ENCODE assay signal across 21 cellular contexts in the genomic region with DNA sequence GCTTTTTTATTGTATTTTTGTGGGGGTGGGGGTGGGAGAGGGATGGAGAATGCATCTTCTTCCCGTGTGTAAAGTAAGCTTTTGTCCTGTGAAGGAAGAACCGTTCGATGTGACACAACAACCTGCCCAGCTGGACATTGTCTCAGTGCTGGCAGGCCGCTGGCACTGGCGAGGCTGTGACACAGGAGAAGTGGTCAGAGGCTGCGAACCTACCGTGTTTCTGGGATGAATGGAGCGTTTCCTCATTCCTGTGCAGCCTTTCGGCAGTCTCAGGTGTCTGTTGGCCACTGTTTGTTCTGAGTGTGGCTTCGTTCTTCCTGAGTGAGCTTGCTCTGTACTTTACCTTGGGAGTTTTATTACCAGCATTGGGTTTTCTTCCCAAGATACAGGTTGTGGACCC. TPM values are rescaled to one million over a fixed set of nuclear protein-coding genes. Genes with fewer than 3 reads are reported as not detected.
DNase-seq lines count a peak whose midpoint lies in the region; ATAC-seq, FAIRE-seq and TF ChIP-seq lines count a peak whose summit lies in the region.
"Had no signal": no experiment of that assay in that cellular context is flagged by ENCODE, and none has a peak within 500 bp of the region (broad histone marks: within the 10 kb centered on the region; RNA-seq: fewer than 3 reads in every experiment).

No MANE protein-coding gene starts in this region.

- RAD21 ChIA-PET in HCT116 (lab: Charles Lee; ENCODE audit: low non-redundant PET in 1 of 2, low total read pairs in 2 of 2, uncharacterized antibody in 2 of 2, unreplicated experiment in 2 of 2), result no interaction called here

- peak overlapping the region in 1 of 2 experiments; percentile 46; a peak in 2 of 4 replicates for H3K4me3 ChIP-seq in HCT116 (replicated peaks in 1 of 2; ENCODE audit: low read depth in 1 of 2, low read length in 2 of 2)
- no peak overlapping the region for H3K4me3 ChIP-seq in Panc1 (ENCODE audit: low read depth in 2 of 2, low read length in 2 of 2)
- no peak overlapping the region for H3K4me3 ChIP-seq in kidney (ENCODE audit: low read length in 2 of 2)
- no peak overlapping the region for H3K4me3 ChIP-seq in sigmoid colon
- H3K4me3 ChIP-seq: ovary, right lobe of liver had no signal

- H3K79me2 ChIP-seq in HCT116 (ENCODE audit: insufficient read depth, low read length), result peaks cover 37% of the 10 kb centered on the region

- TF ChIP-seq POLR2A in HCT116 (IDR thresholded peaks at IDR 0.05; ENCODE audit: borderline replicate concordance, extremely low read depth, insufficient read depth, insufficient read length) (no peak), sigmoid colon (IDR thresholded peaks at IDR 0.05) (no peak)

- CTCF ChIA-PET in HCT116 (lab: Charles Lee), result interaction anchor here (1.2 kb wide), 1 partner anchor 9 kb away, joined by 3 read pairs; no protein-coding TSS in a partner anchor
- CTCF ChIA-PET in Panc1 (lab: Charles Lee), result no interaction called here

- no peak for TF ChIP-seq EP300 in sigmoid colon (IDR thresholded peaks at IDR 0.05)

- FAIRE-seq in kidney (lab: Jason Lieb, UNC), result no peak
- FAIRE-seq: HTR-8/SVneo, TTC549 had no signal

- ATAC-seq in HCT116 (peak; percentile 35), Panc1 (no peak), GM19397 (IDR thresholded peaks at IDR 0.05; ENCODE audit: unreplicated experiment) (no peak)
- ATAC-seq: effector memory CD8-positive, alpha-beta T cell; natural killer cell; right lobe of liver had no signal

- H3K27ac ChIP-seq in HCT116 (ENCODE audit: low read depth, low read length), result peak overlapping the region; percentile 90
- 0 out of 2 replicates have a peak overlapping the region, but pooled peaks have one; percentile 42 for H3K27ac ChIP-seq in Panc1 (ENCODE audit: low read length)
- H3K27ac ChIP-seq in kidney (ENCODE audit: low read depth in 2 of 2, low read length in 2 of 2), result no peak overlapping the region
- peak overlapping the region; percentile 91 to 97 (median 96) for H3K27ac ChIP-seq in sigmoid colon
- H3K27ac ChIP-seq: right lobe of liver had no signal

- H2AFZ ChIP-seq in HCT116 (ENCODE audit: low read depth, low read length, poor library complexity, severe bottlenecking), result no peak overlapping the region

- H3K27me3 ChIP-seq in HCT116 (ENCODE audit: insufficient read depth, low read length) (no peaks in the 10 kb centered on the region), Panc1 (ENCODE audit: control insufficient read depth, insufficient read depth, low read length) (no peaks in the 10 kb centered on the region), sigmoid colon (no peaks in the 10 kb centered on the region)
- H3K27me3 ChIP-seq: ovary, right lobe of liver had no signal

- 87 to 89% methylated on average over 10 of the region's 10 CpGs for WGBS in sigmoid colon, 2 donors

- DNase-seq in HCT116 (ENCODE audit: low read depth, low spot score) (no peak), Panc1 (ENCODE audit: low read depth, low spot score) (no peak), kidney (peak; percentile 29), sigmoid colon (peak; percentile 65), NCI-H82 (lab: John Stamatoyannopoulos, UW) (no peak), ACHN (no peak), dermis blood vessel endothelial cell (no peak)
- DNase-seq: activated naive CD8-positive, alpha-beta T cell treated with anti-CD3 and anti-CD28 coated beads, Interleukin-2, amount 10 ng/mL, durations not matched to agents 7 days and 5 days; cerebellar nuclear complex; effector memory CD8-positive, alpha-beta T cell; Karpas-422; kidney glomerular epithelial cell; natural killer cell; NCI-H1694 treated with DMSO at 0.1 percent for 48 hours; NCI-H2171 treated with DMSO at 0.1 percent for 48 hours; right lobe of liver; SHP77 had no signal

- H3K4me1 ChIP-seq in HCT116 (ENCODE audit: control insufficient read depth in 1 of 2, insufficient read depth in 2 of 2, low read length in 2 of 2) (peaks cover 52 to 64% of the 10 kb centered on the region in 2 experiments), Panc1 (ENCODE audit: control insufficient read depth, insufficient read depth, low read length) (peaks cover 31% of the 10 kb centered on the region), kidney (ENCODE audit: control insufficient read depth in 1 of 2, insufficient read depth in 1 of 2, low read depth in 1 of 2, low read length in 2 of 2) (no peaks in the 10 kb centered on the region), sigmoid colon (peaks cover 0 to 100% (median 98%) of the 10 kb centered on the region in 4 donors)

- H3K9me3 ChIP-seq in HCT116 (ENCODE audit: control insufficient read depth in 1 of 2, insufficient read depth in 1 of 2, low read depth in 1 of 2, low read length in 2 of 2), result no peaks in the 10 kb centered on the region
- no peaks in the 10 kb centered on the region for H3K9me3 ChIP-seq in Panc1 (ENCODE audit: control insufficient read depth, insufficient read depth, low read depth, low read length)
- no peaks in the 10 kb centered on the region for H3K9me3 ChIP-seq in kidney (ENCODE audit: control insufficient read depth in 1 of 2, low read length in 2 of 2)
- H3K9me3 ChIP-seq in sigmoid colon, result no peaks in the 10 kb centered on the region
- H3K9me3 ChIP-seq: ovary, right lobe of liver had no signal

- H4K20me1 ChIP-seq in HCT116 (ENCODE audit: insufficient read depth), result no peaks in the 10 kb centered on the region

- H3K36me3 ChIP-seq in HCT116 (ENCODE audit: control insufficient read depth in 1 of 2, insufficient read depth in 2 of 2, low read length in 2 of 2) (no peaks in the 10 kb centered on the region), Panc1 (ENCODE audit: control insufficient read depth, insufficient read depth, low read length) (no peaks in the 10 kb centered on the region), kidney (ENCODE audit: control insufficient read depth in 1 of 2, insufficient read depth in 2 of 2, low read length in 2 of 2) (no peaks in the 10 kb centered on the region), sigmoid colon (no peaks in the 10 kb centered on the region)
- H3K36me3 ChIP-seq: ovary, right lobe of liver had no signal

- H3K4me2 ChIP-seq in HCT116 (ENCODE audit: low read length), result peak overlapping the region; percentile 79

- BruUV-seq in HCT116 (replicated peaks; lab: Mats Ljungman, UMichigan), result no TSS peak
- BruUV-seq in Panc1 (replicated peaks; lab: Mats Ljungman, UMichigan), result no TSS peak

- POLR2A ChIA-PET in HCT116 (lab: Charles Lee), result interaction anchor here (0.9 kb wide), 1 partner anchor 56 kb away, joined by 3 read pairs; no protein-coding TSS in a partner anchor
- POLR2A ChIA-PET in Panc1 (lab: Charles Lee), result no interaction called here

- H3K9ac ChIP-seq in HCT116 (ENCODE audit: low read length) (peak overlapping the region; percentile 65), kidney (ENCODE audit: low read length in 2 of 2) (no peak overlapping the region)

- intact Hi-C loops in HCT116 (cut with micrococcal nuclease) (no loop called here), Panc1 (cut with micrococcal nuclease; ENCODE audit: unreplicated experiment) (no loop called here), kidney (cut with DNase I) (loop anchor here (10.0 kb wide), 1 partner anchor 397 kb away; no protein-coding TSS in a partner anchor), sigmoid colon (cut with DNase I) (loop anchor here (10.0 kb wide), 1 partner anchor 1457 kb away; no protein-coding TSS in a partner anchor)

- H3K9me2 ChIP-seq in HCT116 (ENCODE audit: insufficient read depth), result no peaks in the 10 kb centered on the region

- no peak for TF ChIP-seq CTCF in HCT116 (IDR thresholded peaks at IDR 0.05 in 2 of 3, conservative IDR thresholded peaks at IDR 0.05 in 1 of 3; ENCODE audit: borderline replicate concordance in 1 of 3, insufficient read depth in 1 of 3, low read depth in 2 of 3, low read length in 2 of 3)
- no peak for TF ChIP-seq CTCF in Panc1 (IDR thresholded peaks at IDR 0.05)
- TF ChIP-seq CTCF in kidney (IDR thresholded peaks at IDR 0.05; ENCODE audit: borderline replicate concordance, extremely low read depth, insufficient read depth), result no peak
- no peak for TF ChIP-seq CTCF in sigmoid colon (IDR thresholded peaks at IDR 0.05)

- TF ChIP-seq RAD21 in HCT116 (IDR thresholded peaks at IDR 0.05; ENCODE audit: low read depth), result no peak

- in situ Hi-C loops in Panc1 (cut with HindIII; ENCODE audit: low pct_unique_long_range_greater_than_20kb, low sequenced_read_pairs) (no loop called here), ACHN (cut with HindIII; ENCODE audit: low pct_ligation_motif_present, low pct_unique_long_range_greater_than_20kb, low sequenced_read_pairs) (no loop called here)

TF ChIP-seq in HCT116, 20 proteins besides CTCF, POLR2A, EP300 and RAD21:
- TF ChIP-seq SP1 (IDR thresholded peaks at IDR 0.05; ENCODE audit: low read depth), result no peak
- TF ChIP-seq, protein P1, sequence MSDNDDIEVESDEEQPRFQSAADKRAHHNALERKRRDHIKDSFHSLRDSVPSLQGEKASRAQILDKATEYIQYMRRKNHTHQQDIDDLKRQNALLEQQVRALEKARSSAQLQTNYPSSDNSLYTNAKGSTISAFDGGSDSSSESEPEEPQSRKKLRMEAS (IDR thresholded peaks at IDR 0.05), result no peak
- TF ChIP-seq SIN3A (IDR thresholded peaks at IDR 0.05; ENCODE audit: low read depth), result no peak
- TF ChIP-seq ZFX (IDR thresholded peaks at IDR 0.05), result no peak
- TF ChIP-seq POLR2AphosphoS5 (IDR thresholded peaks at IDR 0.05; ENCODE audit: low read depth, low read length), result peak; percentile 42
- TF ChIP-seq CEBPB (IDR thresholded peaks at IDR 0.05; ENCODE audit: low read depth), result no peak
- TF ChIP-seq CBX3 (IDR thresholded peaks at IDR 0.05; ENCODE audit: low read depth), result no peak
- no peak for TF ChIP-seq EZH2 (IDR thresholded peaks at IDR 0.05)

RNA-seq across cellular contexts. Expression of a gene that starts 8.0 kb away (rescaled TPM):
- total RNA-seq in HCT116 (2021; ENCODE audit: unreplicated experiment) (23.4 TPM), Panc1 (2021; ENCODE audit: unreplicated experiment) (17.6 TPM), kidney (8.8 TPM), sigmoid colon (100 to 1,000 TPM; 324 to 788 (median 447) TPM), dermis blood vessel endothelial cell (0.85 TPM in 1 of 2 replicates, not detected in the other)
- polyA plus RNA-seq in HCT116 (2012), result 41.1 and 42.2 TPM in 2 replicates
- 27.7 TPM for polyA plus RNA-seq in Panc1 (2012; ENCODE audit: insufficient read length)
- polyA plus RNA-seq in kidney (ENCODE audit: insufficient read depth, low read depth, low replicate concordance) (17.3 TPM), sigmoid colon (10 to 100 TPM in 2 of 3 donors, not detected in 1; 13.2 to 50.1 TPM)

Comparison
In these comparisons a context has a peak if more than half of its experiments do, and no peak if none do; other contexts are left out.
1. DNase-seq: peak in kidney (single experiment) and sigmoid colon (single experiment); none in HCT116 (single experiment), Panc1 (single experiment), NCI-H82 (single experiment), ACHN (single experiment) and dermis blood vessel endothelial cell (single experiment).
2. H3K27ac ChIP-seq: peak in HCT116 (single experiment), Panc1 (single experiment) and sigmoid colon (4 of 4); none in kidney (0 of 2).
3. RNA of a gene that starts 8.0 kb away (total RNA-seq): 324 to 788 TPM in sigmoid colon; 23.4 TPM in HCT116 (single experiment), 17.6 TPM in Panc1 (single experiment), 8.8 TPM in kidney (single experiment) and 0.85 TPM in dermis blood vessel endothelial cell; every median in the first group is over 10 times any median in the second.
4. intact Hi-C loops: an anchor here in kidney (10.0 kb wide) and sigmoid colon (10.0 kb wide); none called in HCT116 and Panc1.